Comparison of ENCODE assay signal across 8 cellular contexts in genomic region chr11:82864268-82864667, GRCh38. TPM values are rescaled to one million over a fixed set of nuclear protein-coding genes. Genes with fewer than 3 reads are reported as not detected.
DNase-seq lines count a peak whose midpoint lies in the region; ATAC-seq and FAIRE-seq lines count a peak whose summit lies in the region.

No MANE protein-coding gene starts in this region.

- peak; percentile 58 for FAIRE-seq in endometrium (lab: Jason Lieb, UNC)

- no peak for ATAC-seq in HG02840 (IDR thresholded peaks at IDR 0.05; ENCODE audit: low FRiP score, unreplicated experiment)
- no peak for ATAC-seq in HG03039 (IDR thresholded peaks at IDR 0.05; ENCODE audit: unreplicated experiment)

- DNase-seq in stimulated activated CD4-positive, alpha-beta T cell treated with anti-CD3 and anti-CD28 coated beads, Interleukin-4, amount 100 ng/mL, for 1 hour = peak; percentile 15
- DNase-seq in stimulated activated CD4-positive, alpha-beta T cell treated with anti-CD3 and anti-CD28 coated beads, Interleukin-1b, Interleukin-23, amount 100 ng/mL, for 48 hours = no peak
- DNase-seq in M059J (ENCODE audit: low read depth) = peak; percentile 63
- peak; percentile 32 for DNase-seq in SK-N-DZ (ENCODE audit: low spot score)
- peak; percentile 89 for DNase-seq in medulla oblongata (ENCODE audit: extremely low spot score)

RNA-seq across cellular contexts. Expression of gene PRCP, which starts 36.0 kb away (rescaled TPM):
- total RNA-seq in M059J (2014; rRNA removed; shearing (Covaris generic)) = 64.6 and 89.6 TPM in 2 replicates
- 40.7 and 44.6 TPM in 2 replicates for polyA plus RNA-seq in SK-N-DZ (2014; cell fraction: cytosol; rRNA removed)
- 16.7 and 21.8 TPM in 2 replicates for polyA plus RNA-seq in SK-N-DZ (2014; cell fraction: nucleus; rRNA removed)

RNA-seq across cellular contexts. Expression of gene DDIAS, which starts 37.3 kb away (rescaled TPM):
- 18.8 and 22.9 TPM in 2 replicates for total RNA-seq in M059J (2014; rRNA removed; shearing (Covaris generic))
- polyA plus RNA-seq in SK-N-DZ (2014; cell fraction: cytosol; rRNA removed) = 33.3 and 35.6 TPM in 2 replicates
- polyA plus RNA-seq in SK-N-DZ (2014; cell fraction: nucleus; rRNA removed) = 19.6 and 29.7 TPM in 2 replicates
